20 cellular contexts compared by ENCODE assay signal in the genomic region with DNA sequence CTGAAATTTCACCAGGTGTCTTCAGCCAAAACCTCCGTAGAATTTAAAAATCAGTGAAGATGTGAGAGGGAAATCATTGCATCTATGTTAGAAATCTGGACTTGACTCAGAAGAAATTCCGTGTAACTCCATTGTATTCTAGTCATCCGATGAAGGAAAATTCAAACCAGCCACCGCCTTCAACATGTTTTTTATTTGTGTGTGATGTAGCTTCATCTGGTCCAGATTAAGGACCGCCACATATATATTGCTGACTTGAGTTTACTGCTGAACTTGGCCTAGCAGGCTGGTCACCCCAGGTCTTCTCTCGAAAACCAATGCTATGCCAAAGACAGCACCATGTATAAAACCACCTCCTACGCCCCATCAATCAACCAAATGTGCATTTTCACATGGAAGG.
DNase-seq lines count a peak whose midpoint lies in the region; ATAC-seq, FAIRE-seq and TF ChIP-seq lines count a peak whose summit lies in the region.
"Had no signal": no experiment of that assay in that cellular context is flagged by ENCODE, and none has a peak within 500 bp of the region (broad histone marks: within the 10 kb centered on the region; RNA-seq: fewer than 3 reads in every experiment).

No MANE protein-coding gene starts in this region.

- H3K36me3 Mint-ChIP-seq in T-helper 2 cell treated with Interferon-gamma antibody and Interleukin-4, amounts not matched to agents 5 μg/mL and 100 μg/mL, for 36 hours (ENCODE audit: low read depth), result peaks cover 27% of the 10 kb centered on the region
- peaks cover 9% of the 10 kb centered on the region for H3K36me3 Mint-ChIP-seq in HFFc6 (ENCODE audit: low read depth)
- H3K36me3 Mint-ChIP-seq in astrocyte (ENCODE audit: low read depth, unreplicated experiment), result peaks cover 6% of the 10 kb centered on the region
- peaks cover 12% of the 10 kb centered on the region for H3K36me3 Mint-ChIP-seq in osteocyte (ENCODE audit: unreplicated experiment)

- no peak overlapping the region for H2AFZ ChIP-seq in astrocyte (ENCODE audit: low read depth, low read length)

- no peaks in the 10 kb centered on the region for H3K36me3 ChIP-seq in astrocyte (ENCODE audit: insufficient read depth, low read length)

- H3K4me3 ChIP-seq in astrocyte (ENCODE audit: insufficient read depth, low read depth, low read length), result no peak overlapping the region

- peaks cover 31% of the 10 kb centered on the region for H3K4me1 Mint-ChIP-seq in T-helper 2 cell treated with Interferon-gamma antibody and Interleukin-4, amounts not matched to agents 5 μg/mL and 100 μg/mL, for 36 hours (ENCODE audit: low read depth)
- H3K4me1 Mint-ChIP-seq in HFFc6 (ENCODE audit: low read depth) (peaks cover 29% of the 10 kb centered on the region), astrocyte (ENCODE audit: low read depth, unreplicated experiment) (peaks cover 28% of the 10 kb centered on the region), osteocyte (ENCODE audit: unreplicated experiment) (peaks cover 35% of the 10 kb centered on the region)
- H3K4me1 Mint-ChIP-seq: nephron had no signal

- no peaks in the 10 kb centered on the region for H3K27me3 ChIP-seq in astrocyte (ENCODE audit: insufficient read depth, low read length)

- no peaks in the 10 kb centered on the region for H3K9me3 ChIP-seq in astrocyte (ENCODE audit: insufficient read depth, low read depth, low read length)

- H3K27ac ChIP-seq in astrocyte (ENCODE audit: low read depth, low read length), result no peak overlapping the region
- H3K27ac ChIP-seq: 22Rv1 had no signal

- ATAC-seq in GM21515 (IDR thresholded peaks at IDR 0.05; ENCODE audit: unreplicated experiment) (no peak), GM18861 (IDR thresholded peaks at IDR 0.05; ENCODE audit: unreplicated experiment) (no peak), HG03342 (IDR thresholded peaks at IDR 0.05; ENCODE audit: unreplicated experiment) (no peak)
- ATAC-seq: left cardiac atrium had no signal

- H3K27me3 Mint-ChIP-seq in T-helper 2 cell treated with Interferon-gamma antibody and Interleukin-4, amounts not matched to agents 5 μg/mL and 100 μg/mL, for 36 hours (ENCODE audit: low read depth), result no peaks in the 10 kb centered on the region
- peaks cover 2% of the 10 kb centered on the region; the same call in 1 of the 2 replicates for H3K27me3 Mint-ChIP-seq in HFFc6 (ENCODE audit: insufficient read depth)
- no peaks in the 10 kb centered on the region for H3K27me3 Mint-ChIP-seq in astrocyte (ENCODE audit: low read depth, unreplicated experiment)
- no peaks in the 10 kb centered on the region for H3K27me3 Mint-ChIP-seq in osteocyte (ENCODE audit: unreplicated experiment)
- H3K27me3 Mint-ChIP-seq: B cell, memory B cell had no signal

- H3K9me3 Mint-ChIP-seq in T-helper 2 cell treated with Interferon-gamma antibody and Interleukin-4, amounts not matched to agents 5 μg/mL and 100 μg/mL, for 36 hours, result no peaks in the 10 kb centered on the region
- H3K9me3 Mint-ChIP-seq in HFFc6 (no peaks in the 10 kb centered on the region), astrocyte (ENCODE audit: unreplicated experiment) (no peaks in the 10 kb centered on the region), osteocyte (ENCODE audit: unreplicated experiment) (no peaks in the 10 kb centered on the region)
- H3K9me3 Mint-ChIP-seq: memory B cell, nephron had no signal

- peaks cover 79% of the 10 kb centered on the region for H3K79me2 ChIP-seq in astrocyte (ENCODE audit: insufficient read depth, low read length)

- DNase-seq in T-helper 2 cell treated with Interferon-gamma antibody and Interleukin-4, amounts not matched to agents 5 μg/mL and 100 μg/mL, for 36 hours (ENCODE audit: low spot score), result no peak
- DNase-seq in T-helper 2 cell (no peak), HFFc6 (no peak), astrocyte (ENCODE audit: low read depth) (no peak), osteocyte (ENCODE audit: extremely low spot score, unreplicated experiment) (no peak)
- DNase-seq: activated gamma-delta T cell treated with Interleukin-2 at 50 U/mL for 16 hours, erythroblast, left cardiac atrium, NCI-H1105 treated with DMSO at 0.1 percent for 48 hours, NCI-H2107, NCI-H524, posterior cingulate gyrus, RPMI8226 had no signal

- peak overlapping the region; percentile 39 for H3K4me2 ChIP-seq in astrocyte (ENCODE audit: low read length)

- H4K20me1 ChIP-seq in astrocyte (ENCODE audit: insufficient read depth, low read length), result peaks cover 46% of the 10 kb centered on the region

- H3K4me3 Mint-ChIP-seq in T-helper 2 cell treated with Interferon-gamma antibody and Interleukin-4, amounts not matched to agents 5 μg/mL and 100 μg/mL, for 36 hours, result no peak overlapping the region
- H3K4me3 Mint-ChIP-seq in HFFc6 (no peak overlapping the region; the same call in 1 of the 2 replicates), astrocyte (ENCODE audit: unreplicated experiment) (no peak overlapping the region), osteocyte (ENCODE audit: unreplicated experiment) (no peak overlapping the region)
- H3K4me3 Mint-ChIP-seq: B cell, memory B cell, nephron had no signal

- peak overlapping the region; percentile 83 for H3K27ac Mint-ChIP-seq in T-helper 2 cell treated with Interferon-gamma antibody and Interleukin-4, amounts not matched to agents 5 μg/mL and 100 μg/mL, for 36 hours
- peak overlapping the region; percentile 5; the same call in 1 of the 2 replicates for H3K27ac Mint-ChIP-seq in HFFc6
- peak overlapping the region; percentile 70 for H3K27ac Mint-ChIP-seq in astrocyte (ENCODE audit: unreplicated experiment)
- H3K27ac Mint-ChIP-seq in osteocyte (ENCODE audit: unreplicated experiment), result peak overlapping the region; percentile 27
- H3K27ac Mint-ChIP-seq: memory B cell, nephron had no signal

- H3K4me1 ChIP-seq in astrocyte (ENCODE audit: insufficient read depth, low read length), result peaks cover 15% of the 10 kb centered on the region

- H3K9ac ChIP-seq in astrocyte (ENCODE audit: low read length), result no peak overlapping the region

- no peak for FAIRE-seq in astrocyte (lab: Jason Lieb, UNC)

- TF ChIP-seq CTCF in HFFc6 (IDR thresholded peaks at IDR 0.05), result no peak
- no peak for TF ChIP-seq CTCF in astrocyte (IDR thresholded peaks at IDR 0.05; ENCODE audit: insufficient read depth, low read depth, low read length)
- TF ChIP-seq CTCF in osteocyte (IDR thresholded peaks at IDR 0.05), result no peak

Comparison
In these comparisons a context has a peak if more than half of its experiments do, and no peak if none do; other contexts are left out.
1. H3K27ac Mint-ChIP-seq: peak in every context shown above with its lines; median percentile 83 in T-helper 2 cell treated with Interferon-gamma antibody and Interleukin-4, amounts not matched to agents 5 μg/mL and 100 μg/mL, for 36 hours; 70 in astrocyte; 27 in osteocyte; 5 in HFFc6.